17 cellular contexts compared by ENCODE assay signal in the genomic region with DNA sequence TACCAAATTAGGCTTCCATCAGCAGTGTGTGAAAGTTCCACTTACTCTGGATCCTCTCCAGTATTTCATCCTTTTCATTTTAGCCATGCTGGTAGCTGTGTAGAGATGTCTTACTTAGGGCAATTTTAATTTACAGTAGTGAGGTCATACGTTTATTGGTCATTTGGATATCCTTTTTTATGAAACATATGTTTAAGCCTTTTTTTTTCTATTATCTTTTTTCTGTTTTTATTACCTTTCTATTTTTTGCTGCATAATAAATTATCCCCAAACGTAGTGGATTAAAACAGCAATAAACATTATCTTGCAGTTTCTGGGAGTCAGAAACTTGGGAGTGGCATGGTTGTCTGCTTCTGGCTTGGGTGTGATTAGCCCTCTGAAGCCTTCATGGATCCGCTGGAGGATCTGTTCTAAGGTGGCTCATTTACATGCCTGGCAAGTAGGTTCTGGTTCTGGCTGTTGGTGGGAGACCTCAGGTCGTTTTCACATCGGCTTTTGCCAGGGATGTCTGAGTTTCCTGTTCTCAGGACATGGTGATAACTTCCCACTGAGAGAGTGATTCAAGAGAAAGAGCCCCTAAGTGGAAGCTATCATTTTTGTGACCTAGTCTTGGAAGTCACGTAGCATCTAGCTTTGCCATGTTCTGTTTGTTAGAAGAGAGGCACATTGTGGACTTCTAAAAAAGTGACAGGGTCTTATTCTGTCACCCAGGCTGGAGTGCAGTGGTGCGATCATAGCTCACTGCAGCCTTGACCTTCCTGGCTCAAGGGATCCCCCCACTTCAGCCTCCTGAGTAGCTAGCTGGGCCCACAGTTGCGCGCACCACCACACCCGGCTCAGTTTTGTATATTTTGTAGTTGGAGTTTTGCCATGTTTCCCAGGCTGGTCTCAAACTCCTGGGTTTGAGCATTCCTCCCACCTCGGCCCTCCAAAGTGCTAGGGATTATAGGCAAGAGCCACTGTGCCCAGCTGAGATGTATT. TPM values are rescaled to one million over a fixed set of nuclear protein-coding genes. Genes with fewer than 3 reads are reported as not detected.
DNase-seq lines count a peak whose midpoint lies in the region; ATAC-seq and TF ChIP-seq lines count a peak whose summit lies in the region.
"Had no signal": no experiment of that assay in that cellular context is flagged by ENCODE, and none has a peak within 500 bp of the region (broad histone marks: within the 10 kb centered on the region; RNA-seq: fewer than 3 reads in every experiment).

No MANE protein-coding gene starts in this region.

- H3K27me3 ChIP-seq in HUES48 (ENCODE audit: control insufficient read depth, insufficient read depth, low read length) (no peaks in the 10 kb centered on the region), gastrocnemius medialis (no peaks in the 10 kb centered on the region)
- H3K27me3 ChIP-seq: testis had no signal

- no peaks in the 10 kb centered on the region for H3K9me3 ChIP-seq in HUES48 (ENCODE audit: control insufficient read depth, insufficient read depth, low read length)
- H3K9me3 ChIP-seq in gastrocnemius medialis = no peaks in the 10 kb centered on the region
- H3K9me3 ChIP-seq: testis had no signal

- in situ Hi-C loops in gastrocnemius medialis (cut with MboI; ENCODE audit: low sequenced_read_pairs in 4 of 4) = no loop called here

- no peaks in the 10 kb centered on the region for H3K9me3 Mint-ChIP-seq in activated T-cell treated with anti-CD3 and anti-CD28 coated beads, Interleukin-2, amount 50 U/mL, for 24 hours
- H3K9me3 Mint-ChIP-seq in endothelial cell (ENCODE audit: unreplicated experiment) = no peaks in the 10 kb centered on the region

- H3K27me3 Mint-ChIP-seq in activated T-cell treated with anti-CD3 and anti-CD28 coated beads, Interleukin-2, amount 50 U/mL, for 24 hours = no peaks in the 10 kb centered on the region
- peaks cover 3% of the 10 kb centered on the region for H3K27me3 Mint-ChIP-seq in endothelial cell (ENCODE audit: unreplicated experiment)
- H3K27me3 Mint-ChIP-seq: CD4-positive, alpha-beta memory T cell had no signal

- intact Hi-C loops in gastrocnemius medialis (cut with DNase I; ENCODE audit: low total_unique reads) = loop anchor here (5.0 kb wide), 1 partner anchor 83 kb away; no protein-coding TSS in a partner anchor

- H3K36me3 ChIP-seq in HUES48 (ENCODE audit: control insufficient read depth, insufficient read depth, low read length) (no peaks in the 10 kb centered on the region), gastrocnemius medialis (no peaks in the 10 kb centered on the region)

- H3K4me1 ChIP-seq in HUES48 (ENCODE audit: control insufficient read depth, insufficient read depth, low read length) (peaks cover 28% of the 10 kb centered on the region), gastrocnemius medialis (peaks cover 89 to 93% of the 10 kb centered on the region in 2 donors)

- peaks cover 86% of the 10 kb centered on the region for H3K4me1 Mint-ChIP-seq in activated T-cell treated with anti-CD3 and anti-CD28 coated beads, Interleukin-2, amount 50 U/mL, for 24 hours (ENCODE audit: low read depth)
- H3K4me1 Mint-ChIP-seq in endothelial cell (ENCODE audit: unreplicated experiment) = peaks cover 41% of the 10 kb centered on the region

- no peak overlapping the region for H3K9ac ChIP-seq in HUES48 (ENCODE audit: low read depth, low read length)

- H3K4me3 ChIP-seq in HUES48 (ENCODE audit: low read depth, low read length) (no peak overlapping the region), gastrocnemius medialis (peak overlapping the region; percentile 4 to 44 (median 24))
- H3K4me3 ChIP-seq: testis had no signal

- H3K27ac ChIP-seq in HUES48 (ENCODE audit: low read depth, low read length) = peak overlapping the region; percentile 42
- H3K27ac ChIP-seq in gastrocnemius medialis = peak overlapping the region; percentile 77 to 91 (median 86)
- H3K27ac ChIP-seq: testis had no signal

- TF ChIP-seq CTCF in endothelial cell (IDR thresholded peaks at IDR 0.05; ENCODE audit: unreplicated experiment) (no peak), gastrocnemius medialis (IDR thresholded peaks at IDR 0.05 in 4 of 5, conservative IDR thresholded peaks at IDR 0.05 in 1 of 5) (no peak)

- TF ChIP-seq POLR2A in gastrocnemius medialis (IDR thresholded peaks at IDR 0.05) (no peak), GM18505 (IDR thresholded peaks at IDR 0.05; ENCODE audit: borderline replicate concordance, extremely low read depth, insufficient read depth, insufficient read length) (no peak)

- H3K36me3 Mint-ChIP-seq in activated T-cell treated with anti-CD3 and anti-CD28 coated beads, Interleukin-2, amount 50 U/mL, for 24 hours (ENCODE audit: low read depth) = peaks cover 17% of the 10 kb centered on the region
- H3K36me3 Mint-ChIP-seq in endothelial cell (ENCODE audit: low read depth, unreplicated experiment) = no peaks in the 10 kb centered on the region
- H3K36me3 Mint-ChIP-seq: CD4-positive, alpha-beta memory T cell had no signal

- ATAC-seq in gastrocnemius medialis (peak in 1 of 2 donors; percentile 28), GM18505 (IDR thresholded peaks at IDR 0.05; ENCODE audit: unreplicated experiment) (no peak)

- no peak for DNase-seq in activated T-cell treated with anti-CD3 and anti-CD28 coated beads, Interleukin-2, amount 50 U/mL, for 24 hours
- DNase-seq in activated T-cell treated with anti-CD3 and anti-CD28 coated beads for 4 hours (no peak), endothelial cell (ENCODE audit: low spot score) (no peak), gastrocnemius medialis (no peak), AG08396 (ENCODE audit: low spot score) (no peak), NCI-H187 treated with DMSO at 0.1 percent for 48 hours (lab: John Stamatoyannopoulos, UW) (no peak)
- DNase-seq: 8988T; activated CD4-positive, alpha-beta T cell treated with anti-CD3 and anti-CD28 coated beads for 4 hours; CD4-positive, alpha-beta memory T cell; central memory CD4-positive, alpha-beta T cell; NCI-H1417 treated with DMSO at 0.1 percent for 48 hours; NCI-H226; NK-92 treated with Interleukin-12 subunit alpha and Interleukin-12 subunit beta, amount 100 ng/mL, for 24 hours; retina; testis had no signal

- no peak overlapping the region for H3K4me3 Mint-ChIP-seq in activated T-cell treated with anti-CD3 and anti-CD28 coated beads, Interleukin-2, amount 50 U/mL, for 24 hours
- H3K4me3 Mint-ChIP-seq in endothelial cell (ENCODE audit: unreplicated experiment) = no peak overlapping the region

- peak overlapping the region; percentile 64 for H3K27ac Mint-ChIP-seq in activated T-cell treated with anti-CD3 and anti-CD28 coated beads, Interleukin-2, amount 50 U/mL, for 24 hours
- H3K27ac Mint-ChIP-seq in endothelial cell (ENCODE audit: unreplicated experiment) = peak overlapping the region; percentile 72

RNA-seq across cellular contexts. Expression of gene PPP6R3, which starts 38.6 kb away (rescaled TPM):
- 115 TPM for total RNA-seq in endothelial cell (ENCODE audit: unreplicated experiment)
- 100 to 1,000 TPM in 3 of 4 donors, 10 to 100 TPM in 1; 77.3 to 196 (median 133) TPM for total RNA-seq in gastrocnemius medialis
